18 cellular contexts compared by ENCODE assay signal in the genomic region with DNA sequence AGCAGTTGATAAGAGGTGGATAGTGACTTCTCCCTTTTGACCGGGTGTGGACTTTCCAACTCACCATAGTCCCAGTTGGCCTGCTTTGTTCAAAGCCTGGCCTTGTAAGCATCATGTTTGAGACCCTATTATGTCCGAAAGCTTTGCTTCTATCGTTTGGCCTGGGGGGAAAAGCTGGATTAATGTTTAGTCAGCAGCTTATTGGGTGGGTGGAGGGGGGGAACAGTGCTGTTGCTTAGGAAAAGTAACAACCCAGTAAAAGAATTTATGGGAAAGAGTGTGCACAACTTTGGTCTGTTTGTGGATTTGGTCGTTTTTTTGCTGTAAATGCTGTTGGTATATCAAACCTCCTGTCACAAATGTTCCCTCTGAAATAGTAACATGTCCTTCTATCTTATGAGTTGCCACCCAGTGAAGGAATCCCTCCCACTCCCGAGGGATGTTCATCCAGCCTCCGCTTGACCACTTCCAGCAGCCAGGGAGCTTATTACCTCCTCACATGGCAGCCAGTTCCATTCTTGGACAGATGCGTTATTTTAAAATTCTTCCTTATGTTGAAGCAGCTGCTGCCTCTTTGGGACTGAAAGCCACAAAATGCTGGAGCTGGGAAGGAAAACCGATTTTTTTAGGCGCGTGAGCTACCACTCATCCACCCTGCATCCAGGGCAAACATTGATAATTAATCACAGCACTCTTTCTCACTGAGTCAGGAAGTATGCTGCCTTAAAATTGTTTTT. TPM values are rescaled to one million over a fixed set of nuclear protein-coding genes. Genes with fewer than 3 reads are reported as not detected.
DNase-seq lines count a peak whose midpoint lies in the region; ATAC-seq and TF ChIP-seq lines count a peak whose summit lies in the region.
"Had no signal": no experiment of that assay in that cellular context is flagged by ENCODE, and none has a peak within 500 bp of the region (broad histone marks: within the 10 kb centered on the region; RNA-seq: fewer than 3 reads in every experiment).

No MANE protein-coding gene starts in this region.

- H3K9me3 Mint-ChIP-seq in activated CD4-positive, alpha-beta T cell treated with anti-CD3 and anti-CD28 coated beads for 36 hours (ENCODE audit: low read depth), result no peaks in the 10 kb centered on the region
- H3K9me3 Mint-ChIP-seq in stimulated activated effector memory CD8-positive, alpha-beta T cell treated with anti-CD3 and anti-CD28 coated beads, Interleukin-12 subunit alpha, Interleukin-12 subunit beta, amount 100 ng/mL, for 72 hours, result no peaks in the 10 kb centered on the region
- H3K9me3 Mint-ChIP-seq: CD4-positive, alpha-beta memory T cell had no signal

- no peak overlapping the region for H3K4me3 ChIP-seq in SK-N-MC
- H3K4me3 ChIP-seq in fibroblast of mammary gland (ENCODE audit: control insufficient read depth, low read depth, low read length), result no peak overlapping the region
- H3K4me3 ChIP-seq: ascending aorta, hepatocyte, upper lobe of right lung had no signal

- H3K27me3 Mint-ChIP-seq in activated CD4-positive, alpha-beta T cell treated with anti-CD3 and anti-CD28 coated beads for 36 hours, result no peaks in the 10 kb centered on the region
- H3K27me3 Mint-ChIP-seq: CD4-positive, alpha-beta memory T cell had no signal

- no peaks in the 10 kb centered on the region for H3K9me3 ChIP-seq in SK-N-MC (ENCODE audit: low read depth, low read length)
- H3K9me3 ChIP-seq: ascending aorta, upper lobe of right lung had no signal

- no peak for ATAC-seq in activated CD4-positive, alpha-beta T cell treated with anti-CD3 and anti-CD28 coated beads for 36 hours
- ATAC-seq in stimulated activated effector memory CD8-positive, alpha-beta T cell treated with anti-CD3 and anti-CD28 coated beads, Interleukin-12 subunit alpha, Interleukin-12 subunit beta, amount 100 ng/mL, for 72 hours, result no peak
- ATAC-seq in HG03354 (IDR thresholded peaks at IDR 0.05; ENCODE audit: poor library complexity, severe bottlenecking, unreplicated experiment), result no peak
- ATAC-seq in GM18907 (IDR thresholded peaks at IDR 0.05; ENCODE audit: unreplicated experiment), result no peak
- no peak for ATAC-seq in HG03139 (IDR thresholded peaks at IDR 0.05; ENCODE audit: unreplicated experiment)
- ATAC-seq: upper lobe of right lung had no signal

- H3K36me3 Mint-ChIP-seq in activated CD4-positive, alpha-beta T cell treated with anti-CD3 and anti-CD28 coated beads for 36 hours (ENCODE audit: low read depth), result peaks cover 41% of the 10 kb centered on the region
- H3K36me3 Mint-ChIP-seq in stimulated activated effector memory CD8-positive, alpha-beta T cell treated with anti-CD3 and anti-CD28 coated beads, Interleukin-12 subunit alpha, Interleukin-12 subunit beta, amount 100 ng/mL, for 72 hours, result peaks cover 78% of the 10 kb centered on the region

- intact Hi-C loops in activated CD4-positive, alpha-beta T cell treated with anti-CD3 and anti-CD28 coated beads for 36 hours (cut with DNase I, micrococcal nuclease), result no loop called here

- H3K27ac ChIP-seq in SK-N-MC, result peak overlapping the region; percentile 39; the same call in 1 of the 2 replicates
- H3K27ac ChIP-seq: ascending aorta, hepatocyte, upper lobe of right lung had no signal

- peak overlapping the region; percentile 89 for H3K27ac Mint-ChIP-seq in activated CD4-positive, alpha-beta T cell treated with anti-CD3 and anti-CD28 coated beads for 36 hours
- peak overlapping the region; percentile 76 for H3K27ac Mint-ChIP-seq in stimulated activated effector memory CD8-positive, alpha-beta T cell treated with anti-CD3 and anti-CD28 coated beads, Interleukin-12 subunit alpha, Interleukin-12 subunit beta, amount 100 ng/mL, for 72 hours

- H3K36me3 ChIP-seq in SK-N-MC (ENCODE audit: insufficient read depth, low read length), result peaks cover 70% of the 10 kb centered on the region

- CTCF ChIA-PET in activated CD4-positive, alpha-beta T cell treated with anti-CD3 and anti-CD28 coated beads for 36 hours (lab: Charles Lee), result interaction anchor here (1.1 kb wide), 1 partner anchor 45 kb away, joined by 4 read pairs; no protein-coding TSS in a partner anchor

- no peak overlapping the region for H3K4me3 Mint-ChIP-seq in activated CD4-positive, alpha-beta T cell treated with anti-CD3 and anti-CD28 coated beads for 36 hours
- no peak overlapping the region for H3K4me3 Mint-ChIP-seq in stimulated activated effector memory CD8-positive, alpha-beta T cell treated with anti-CD3 and anti-CD28 coated beads, Interleukin-12 subunit alpha, Interleukin-12 subunit beta, amount 100 ng/mL, for 72 hours
- H3K4me3 Mint-ChIP-seq: CD4-positive, alpha-beta memory T cell had no signal

- POLR2A ChIA-PET in activated CD4-positive, alpha-beta T cell treated with anti-CD3 and anti-CD28 coated beads for 36 hours (lab: Charles Lee), result no interaction called here

- no peak for TF ChIP-seq CTCF in fibroblast of mammary gland (conservative IDR thresholded peaks at IDR 0.05; ENCODE audit: control insufficient read depth, insufficient read depth, low read depth, low read length)

- H3K9ac ChIP-seq in SK-N-MC (ENCODE audit: insufficient read length), result no peak overlapping the region

- no peak for DNase-seq in activated CD4-positive, alpha-beta T cell treated with anti-CD3 and anti-CD28 coated beads for 36 hours
- no peak for DNase-seq in activated CD4-positive, alpha-beta T cell treated with anti-CD3 and anti-CD28 coated beads, Interleukin-2, amount 50 U/mL, for 4 hours
- DNase-seq in SK-N-MC (ENCODE audit: low read depth, low spot score) (no peak), fibroblast of mammary gland (ENCODE audit: low read depth) (peak; percentile 68)
- no peak for DNase-seq in stimulated activated effector memory CD8-positive, alpha-beta T cell treated with anti-CD3 and anti-CD28 coated beads, Interleukin-12 subunit alpha, Interleukin-12 subunit beta, amount 100 ng/mL, for 72 hours (ENCODE audit: low spot score in 2 of 2)
- DNase-seq: activated CD4-positive, alpha-beta T cell treated with anti-CD3 and anti-CD28 coated beads, Interleukin-2, amount 50 U/mL, for 1 hour; CD4-positive, alpha-beta memory T cell; NCI-H1436; NCI-H345; Right ventricle myocardium superior; stimulated activated CD4-positive, alpha-beta T cell treated with anti-CD3 and anti-CD28 coated beads, Interleukin-1b, Interleukin-23, amount 100 ng/mL, for 48 hours; T1000; upper lobe of right lung had no signal

- H3K4me1 Mint-ChIP-seq in activated CD4-positive, alpha-beta T cell treated with anti-CD3 and anti-CD28 coated beads for 36 hours, result peaks cover 34% of the 10 kb centered on the region
- peaks cover 34% of the 10 kb centered on the region for H3K4me1 Mint-ChIP-seq in stimulated activated effector memory CD8-positive, alpha-beta T cell treated with anti-CD3 and anti-CD28 coated beads, Interleukin-12 subunit alpha, Interleukin-12 subunit beta, amount 100 ng/mL, for 72 hours

RNA-seq across cellular contexts. Expression of gene SAMD4B, which starts 10.5 kb away (rescaled TPM):
- total RNA-seq in activated CD4-positive, alpha-beta T cell treated with anti-CD3 and anti-CD28 coated beads for 36 hours, result 10 to 100 TPM; 45.2 to 46.9 TPM

RNA-seq across cellular contexts. Expression of gene GMFG, which starts 16.9 kb away (rescaled TPM):
- total RNA-seq in activated CD4-positive, alpha-beta T cell treated with anti-CD3 and anti-CD28 coated beads for 36 hours, result 100 to 1,000 TPM; 231 to 333 TPM
- total RNA-seq: hepatocyte had no signal

RNA-seq across cellular contexts. Expression of gene LRFN1, which starts 32.1 kb away (rescaled TPM):
- 1 to 10 TPM; 5.3 to 5.4 TPM for total RNA-seq in activated CD4-positive, alpha-beta T cell treated with anti-CD3 and anti-CD28 coated beads for 36 hours
- total RNA-seq: ascending aorta had no signal

RNA-seq across cellular contexts. Expression of gene PAF1, which starts 38.2 kb away (rescaled TPM):
- 10 to 100 TPM; 40.4 to 54.2 TPM for total RNA-seq in activated CD4-positive, alpha-beta T cell treated with anti-CD3 and anti-CD28 coated beads for 36 hours

RNA-seq across cellular contexts. Expression of gene MED29, which starts 38.5 kb away (rescaled TPM):
- 10 to 100 TPM; 24.0 to 34.6 TPM for total RNA-seq in activated CD4-positive, alpha-beta T cell treated with anti-CD3 and anti-CD28 coated beads for 36 hours
